26 cellular contexts compared by ENCODE assay signal in the genomic region with DNA sequence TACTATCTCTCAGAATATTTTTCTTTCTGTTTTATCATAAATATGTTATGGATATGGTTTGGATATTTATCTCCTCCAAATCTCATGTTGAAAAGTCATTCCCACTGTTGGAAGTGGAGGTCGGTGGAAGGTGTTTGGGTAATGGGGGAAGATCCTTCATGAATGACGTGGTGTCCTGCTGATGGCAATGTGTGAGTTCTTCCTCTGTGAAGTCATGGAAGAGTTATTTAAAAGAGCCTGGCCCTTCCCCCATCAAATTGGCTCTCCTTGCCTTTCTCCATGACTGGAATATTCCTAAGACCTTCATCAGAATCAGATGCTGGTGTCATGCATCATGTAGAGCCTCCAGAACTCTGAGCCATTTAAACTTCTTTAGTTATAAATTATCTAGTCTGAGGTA.
DNase-seq lines count a peak whose midpoint lies in the region; FAIRE-seq and TF ChIP-seq lines count a peak whose summit lies in the region.
"Had no signal": no experiment of that assay in that cellular context is flagged by ENCODE, and none has a peak within 500 bp of the region (broad histone marks: within the 10 kb centered on the region; RNA-seq: fewer than 3 reads in every experiment).

No MANE protein-coding gene starts in this region.

- TF ChIP-seq CTCF in astrocyte (IDR thresholded peaks at IDR 0.05; ENCODE audit: insufficient read depth, low read depth, low read length) (no peak), MM.1S (IDR thresholded peaks at IDR 0.05; ENCODE audit: low read length) (no peak)

- no peaks in the 10 kb centered on the region for H4K20me1 ChIP-seq in astrocyte (ENCODE audit: insufficient read depth, low read length)
- no peaks in the 10 kb centered on the region for H4K20me1 ChIP-seq in MM.1S (ENCODE audit: insufficient read depth, low read length)
- H4K20me1 ChIP-seq: BLaER1 treated with 17β-estradiol and CSF1 and Interleukin-3, amounts not matched to agents 10 nM and 100 nM had no signal

- peaks cover 4% of the 10 kb centered on the region for H3K4me1 Mint-ChIP-seq in astrocyte (ENCODE audit: low read depth, unreplicated experiment)
- H3K4me1 Mint-ChIP-seq: CD14-positive monocyte; CD8-positive, alpha-beta memory T cell had no signal

- no peaks in the 10 kb centered on the region for H3K9me3 Mint-ChIP-seq in astrocyte (ENCODE audit: unreplicated experiment)

- peak overlapping the region; percentile 84 for H3K27ac Mint-ChIP-seq in astrocyte (ENCODE audit: unreplicated experiment)
- H3K27ac Mint-ChIP-seq: CD14-positive monocyte; CD4-positive, alpha-beta T cell; CD8-positive, alpha-beta memory T cell; HFFc6 had no signal

- H3K4me1 ChIP-seq in astrocyte (ENCODE audit: insufficient read depth, low read length), result no peaks in the 10 kb centered on the region
- H3K4me1 ChIP-seq in MM.1S (ENCODE audit: low read length), result no peaks in the 10 kb centered on the region
- H3K4me1 ChIP-seq: A549; BE2C; BLaER1 treated with 17β-estradiol and CSF1 and Interleukin-3, amounts not matched to agents 10 nM and 100 nM; HAP-1 had no signal

- no peaks in the 10 kb centered on the region for H3K9me2 ChIP-seq in MM.1S (replicated peaks; ENCODE audit: insufficient read depth, low read length)

- H3K27me3 ChIP-seq in astrocyte (ENCODE audit: insufficient read depth, low read length) (no peaks in the 10 kb centered on the region), MM.1S (replicated peaks; ENCODE audit: insufficient read depth, low read length) (no peaks in the 10 kb centered on the region)
- H3K27me3 ChIP-seq: BE2C; BLaER1 treated with 17β-estradiol and CSF1 and Interleukin-3, amounts not matched to agents 10 nM and 100 nM had no signal

- FAIRE-seq in astrocyte (lab: Jason Lieb, UNC), result no peak
- FAIRE-seq: A549, D721Med, GM12891, GM18507, H54 had no signal

- H3K27me3 Mint-ChIP-seq in astrocyte (ENCODE audit: low read depth, unreplicated experiment), result no peaks in the 10 kb centered on the region
- H3K27me3 Mint-ChIP-seq: CD4-positive, alpha-beta T cell; CD8-positive, alpha-beta memory T cell had no signal

- no peak overlapping the region for H3K9ac ChIP-seq in astrocyte (ENCODE audit: low read length)
- H3K9ac ChIP-seq in MM.1S (ENCODE audit: low read length), result no peak overlapping the region
- H3K9ac ChIP-seq: BLaER1 treated with 17β-estradiol and CSF1 and Interleukin-3, amounts not matched to agents 10 nM and 100 nM had no signal

- no peak overlapping the region for H3K4me3 ChIP-seq in astrocyte (ENCODE audit: insufficient read depth, low read depth, low read length)
- H3K4me3 ChIP-seq in MM.1S (ENCODE audit: low read length), result no peak overlapping the region
- H3K4me3 ChIP-seq: A549; BLaER1 treated with 17β-estradiol and CSF1 and Interleukin-3, amounts not matched to agents 10 nM and 100 nM; HAP-1 had no signal

- H3K79me2 ChIP-seq in astrocyte (ENCODE audit: insufficient read depth, low read length), result no peaks in the 10 kb centered on the region
- H3K79me2 ChIP-seq in MM.1S (ENCODE audit: low read length), result no peaks in the 10 kb centered on the region

- no peak overlapping the region for H3K4me3 Mint-ChIP-seq in astrocyte (ENCODE audit: unreplicated experiment)
- H3K4me3 Mint-ChIP-seq: CD14-positive monocyte; CD4-positive, alpha-beta T cell; CD8-positive, alpha-beta memory T cell; HFFc6 had no signal

- H3K9me3 ChIP-seq in astrocyte (ENCODE audit: insufficient read depth, low read depth, low read length) (no peaks in the 10 kb centered on the region), MM.1S (replicated peaks; ENCODE audit: insufficient read depth, low read length) (no peaks in the 10 kb centered on the region)
- H3K9me3 ChIP-seq: A549, BE2C, HAP-1 had no signal

- H2AFZ ChIP-seq in astrocyte (ENCODE audit: low read depth, low read length) (no peak overlapping the region), MM.1S (ENCODE audit: low read length) (no peak overlapping the region)

- H3K27ac ChIP-seq in astrocyte (ENCODE audit: low read depth, low read length) (no peak overlapping the region), MM.1S (ENCODE audit: low read length) (no peak overlapping the region)
- H3K27ac ChIP-seq: A549; BLaER1 treated with 17β-estradiol and CSF1 and Interleukin-3, amounts not matched to agents 10 nM and 100 nM had no signal

- H3F3A ChIP-seq in MM.1S (ENCODE audit: insufficient read depth, low read length), result no peaks in the 10 kb centered on the region

- H3K36me3 ChIP-seq in astrocyte (ENCODE audit: insufficient read depth, low read length), result no peaks in the 10 kb centered on the region
- no peaks in the 10 kb centered on the region for H3K36me3 ChIP-seq in MM.1S (replicated peaks; ENCODE audit: insufficient read depth, low read length)
- H3K36me3 ChIP-seq: BE2C; BLaER1 treated with 17β-estradiol and CSF1 and Interleukin-3, amounts not matched to agents 10 nM and 100 nM; HAP-1 had no signal

- no peaks in the 10 kb centered on the region for H3K36me3 Mint-ChIP-seq in astrocyte (ENCODE audit: low read depth, unreplicated experiment)
- H3K36me3 Mint-ChIP-seq: CD14-positive monocyte; CD8-positive, alpha-beta memory T cell had no signal

- H3K4me2 ChIP-seq in astrocyte (ENCODE audit: low read length), result no peak overlapping the region
- H3K4me2 ChIP-seq in MM.1S (ENCODE audit: low read depth, low read length), result no peak overlapping the region
- H3K4me2 ChIP-seq: A549; BLaER1 treated with 17β-estradiol and CSF1 and Interleukin-3, amounts not matched to agents 10 nM and 100 nM had no signal

- peak; percentile 7 for DNase-seq in ELR (ENCODE audit: low read depth)
- DNase-seq in NCI-H69 (lab: John Stamatoyannopoulos, UW), result peak; percentile 25
- DNase-seq in astrocyte (ENCODE audit: low read depth), result no peak
- no peak for DNase-seq in cortex of kidney (lab: John Stamatoyannopoulos, UW)
- DNase-seq in MM.1S, result no peak
- DNase-seq in stimulated activated CD4-positive, alpha-beta T cell treated with anti-CD3 and anti-CD28 coated beads, Interleukin-15, amount 100 ng/mL, for 24 hours, result no peak
- DNase-seq: 8988T; ACHN; AML-193; BE2C; CD4-positive, alpha-beta T cell; CD8-positive, alpha-beta memory T cell; DMS 273 treated with DMSO at 0.1 percent for 48 hours; DMS79; EL; GF-D8; GOT3; HFFc6 had no signal

Comparison
In these comparisons a context has a peak if more than half of its experiments do, and no peak if none do; other contexts are left out.
1. DNase-seq: peak in ELR (single experiment) and NCI-H69 (single experiment); none in astrocyte (single experiment), cortex of kidney (single experiment), MM.1S (single experiment) and stimulated activated CD4-positive, alpha-beta T cell treated with anti-CD3 and anti-CD28 coated beads, Interleukin-15, amount 100 ng/mL, for 24 hours (single experiment).